ENCODE assay signal across 31 cellular contexts in genomic region chr13:42733046-42733445, GRCh38. TPM values are rescaled to one million over a fixed set of nuclear protein-coding genes. Genes with fewer than 3 reads are reported as not detected.
"Had no signal": no experiment of that assay in that cellular context is flagged by ENCODE, and none has a peak within 500 bp of the region (broad histone marks: within the 10 kb centered on the region; RNA-seq: fewer than 3 reads in every experiment).

No MANE protein-coding gene starts in this region.

- H3K27ac Mint-ChIP-seq: natural killer cell; nephron; neural progenitor cell; progenitor cell of endocrine pancreas; stimulated activated effector memory CD8-positive, alpha-beta T cell treated with anti-CD3 and anti-CD28 coated beads, Interleukin-12 subunit alpha, Interleukin-12 subunit beta, amount 100 ng/mL, for 72 hours; stimulated activated naive B cell treated with anti-CD40 and anti-IgM and Interleukin-4, amounts not matched to agents 10 μg/mL and 1 μg/mL and 100 μg/mL, for 72 hours; stimulated activated naive CD8-positive, alpha-beta T cell treated with anti-CD3 and anti-CD28 coated beads, Interleukin-15, Interleukin-2, amounts not matched to agents 100 ng/mL and 50 ng/mL, for 24 hours had no signal

- H3K9me3 Mint-ChIP-seq: natural killer cell; nephron; neural progenitor cell; stimulated activated effector memory CD8-positive, alpha-beta T cell treated with anti-CD3 and anti-CD28 coated beads, Interleukin-12 subunit alpha, Interleukin-12 subunit beta, amount 100 ng/mL, for 72 hours; stimulated activated naive CD8-positive, alpha-beta T cell treated with anti-CD3 and anti-CD28 coated beads, Interleukin-15, Interleukin-2, amounts not matched to agents 100 ng/mL and 50 ng/mL, for 24 hours had no signal

- H3K4me1 Mint-ChIP-seq: natural killer cell; nephron; neural progenitor cell; stimulated activated effector memory CD8-positive, alpha-beta T cell treated with anti-CD3 and anti-CD28 coated beads, Interleukin-12 subunit alpha, Interleukin-12 subunit beta, amount 100 ng/mL, for 72 hours; stimulated activated naive B cell treated with anti-CD40 and anti-IgM and Interleukin-4, amounts not matched to agents 10 μg/mL and 1 μg/mL and 100 μg/mL, for 72 hours had no signal

- DNase-seq: natural killer cell; occipital lobe; ovary; posterior cingulate gyrus; psoas muscle; right cardiac atrium; right lobe of liver; sigmoid colon; small intestine; stimulated activated CD4-positive, alpha-beta T cell treated with anti-CD3 and anti-CD28 coated beads, Interleukin-15, amount 100 ng/mL, for 24 hours; stimulated activated CD4-positive, alpha-beta T cell treated with anti-CD3 and anti-CD28 coated beads, Interleukin-2, amount 100 ng/mL, for 24 hours; stimulated activated CD4-positive, alpha-beta T cell treated with anti-CD3 and anti-CD28 coated beads, Interleukin-2, amount 100 ng/mL, for 48 hours; stimulated activated CD4-positive, alpha-beta T cell treated with anti-CD3 and anti-CD28 coated beads, Interleukin-4, amount 100 ng/mL, for 24 hours; stimulated activated naive B cell treated with anti-CD40 and anti-IgM and Interleukin-4, amounts not matched to agents 10 μg/mL and 1 μg/mL and 100 μg/mL, for 72 hours; stimulated activated naive CD4-positive, alpha-beta T cell treated with Interleukin-2 at 50 U/mL for 16 hours; stomach; thyroid gland; trophoblast cell; upper lobe of left lung had no signal

- H3K4me3 Mint-ChIP-seq: natural killer cell; nephron; neural progenitor cell; stimulated activated effector memory CD8-positive, alpha-beta T cell treated with anti-CD3 and anti-CD28 coated beads, Interleukin-12 subunit alpha, Interleukin-12 subunit beta, amount 100 ng/mL, for 72 hours; stimulated activated naive B cell treated with anti-CD40 and anti-IgM and Interleukin-4, amounts not matched to agents 10 μg/mL and 1 μg/mL and 100 μg/mL, for 72 hours; stimulated activated naive CD8-positive, alpha-beta T cell treated with anti-CD3 and anti-CD28 coated beads, Interleukin-15, Interleukin-2, amounts not matched to agents 100 ng/mL and 50 ng/mL, for 24 hours had no signal

- ATAC-seq: natural killer cell; psoas muscle; right cardiac atrium; right lobe of liver; stimulated activated effector memory CD8-positive, alpha-beta T cell treated with anti-CD3 and anti-CD28 coated beads, Interleukin-12 subunit alpha, Interleukin-12 subunit beta, amount 100 ng/mL, for 72 hours; stimulated activated naive B cell treated with anti-CD40 and anti-IgM and Interleukin-4, amounts not matched to agents 10 μg/mL and 1 μg/mL and 100 μg/mL, for 72 hours had no signal

- H3K27me3 Mint-ChIP-seq: progenitor cell of endocrine pancreas; stimulated activated naive B cell treated with anti-CD40 and anti-IgM and Interleukin-4, amounts not matched to agents 10 μg/mL and 1 μg/mL and 100 μg/mL, for 72 hours had no signal

- H3K36me3 Mint-ChIP-seq: natural killer cell; neural progenitor cell; stimulated activated effector memory CD8-positive, alpha-beta T cell treated with anti-CD3 and anti-CD28 coated beads, Interleukin-12 subunit alpha, Interleukin-12 subunit beta, amount 100 ng/mL, for 72 hours; stimulated activated naive B cell treated with anti-CD40 and anti-IgM and Interleukin-4, amounts not matched to agents 10 μg/mL and 1 μg/mL and 100 μg/mL, for 72 hours had no signal

RNA-seq across cellular contexts. Expression of gene FAM216B, which starts 48.3 kb away (rescaled TPM):
- total RNA-seq: natural killer cell, progenitor cell of endocrine pancreas, psoas muscle, renal cortical epithelial cell, right lobe of liver, sigmoid colon, skeletal muscle tissue, subcutaneous adipose tissue, thoracic aorta, thyroid gland, tibial nerve, ureter, vagina had no signal
